Comparison of ENCODE assay signal across 8 cellular contexts in genomic region chr4:40909363-40909876, GRCh38.
DNase-seq lines count a peak whose midpoint lies in the region; ATAC-seq, FAIRE-seq and TF ChIP-seq lines count a peak whose summit lies in the region.

No MANE protein-coding gene starts in this region.

- no peaks in the 10 kb centered on the region for H3F3A ChIP-seq in smooth muscle cell (ENCODE audit: low read depth)

- no peaks in the 10 kb centered on the region for H3K9me2 ChIP-seq in OCI-LY7 (ENCODE audit: insufficient read depth, low read length)

- H3K27ac Mint-ChIP-seq in brain = peak overlapping the region in 3 of 5 experiments; percentile 52 to 89 (median 70)
- H3K27ac Mint-ChIP-seq in CD4-positive, alpha-beta T cell = no peak overlapping the region

- 17% methylated on average over 8 of the region's 8 CpGs for whole genome bisulfite sequencing in smooth muscle cell (ENCODE audit: low lambda C conversion rate)

- TF ChIP-seq CTCF in brain (conservative IDR thresholded peaks at IDR 0.05) (no peak), smooth muscle cell (IDR thresholded peaks at IDR 0.05; ENCODE audit: borderline replicate concordance, insufficient read depth, poor library complexity, severe bottlenecking) (no peak), OCI-LY7 (conservative IDR thresholded peaks at IDR 0.05; ENCODE audit: low read length) (no peak)
- TF ChIP-seq CTCF in CD4-positive, alpha-beta T cell (IDR thresholded peaks at IDR 0.05) = no peak

- H3K79me2 ChIP-seq in smooth muscle cell (ENCODE audit: low read depth) = no peaks in the 10 kb centered on the region
- no peaks in the 10 kb centered on the region for H3K79me2 ChIP-seq in OCI-LY7 (ENCODE audit: insufficient read depth, low read depth, low read length)

- POLR2A ChIA-PET in OCI-LY7 (lab: Charles Lee) = no interaction called here
- POLR2A ChIA-PET in CD4-positive, alpha-beta T cell (lab: Charles Lee) = no interaction called here

- H4K20me1 ChIP-seq in smooth muscle cell (ENCODE audit: low read depth) = no peaks in the 10 kb centered on the region
- H4K20me1 ChIP-seq in OCI-LY7 (ENCODE audit: insufficient read depth, low read length) = no peaks in the 10 kb centered on the region

- peaks cover 30% of the 10 kb centered on the region for H3K4me1 Mint-ChIP-seq in brain
- peaks cover 17% of the 10 kb centered on the region for H3K4me1 Mint-ChIP-seq in CD4-positive, alpha-beta T cell (ENCODE audit: low read depth)

- peaks cover 7% of the 10 kb centered on the region for H3K36me3 Mint-ChIP-seq in brain
- H3K36me3 Mint-ChIP-seq in CD4-positive, alpha-beta T cell (ENCODE audit: low read depth) = no peaks in the 10 kb centered on the region

- BruUV-seq in OCI-LY7 (replicated peaks; lab: Mats Ljungman, UMichigan) = no TSS peak

- DNase-seq in H54 (ENCODE audit: insufficient read length, low spot score) (peak; percentile 48), NCI-H82 (lab: John Stamatoyannopoulos, UW) (peak; percentile 38), smooth muscle cell (lab: John Stamatoyannopoulos, UW; ENCODE audit: unreplicated experiment) (no peak), OCI-LY7 (ENCODE audit: low spot score) (no peak), SIG-M5 treated with dmso at 0.1 percent for 504 hours (lab: John Stamatoyannopoulos, UW; ENCODE audit: unreplicated experiment) (no peak)
- DNase-seq in CD4-positive, alpha-beta T cell = no peak

- no peaks in the 10 kb centered on the region for H3K4me1 ChIP-seq in smooth muscle cell (ENCODE audit: low read depth)
- H3K4me1 ChIP-seq in OCI-LY7 (ENCODE audit: insufficient read depth, low read length, poor library complexity, severe bottlenecking) = peaks cover 5% of the 10 kb centered on the region

- H3K36me3 ChIP-seq in smooth muscle cell (ENCODE audit: low read depth) = no peaks in the 10 kb centered on the region
- H3K36me3 ChIP-seq in OCI-LY7 (ENCODE audit: insufficient read depth, low read length) = no peaks in the 10 kb centered on the region

- H3K4me3 ChIP-seq in smooth muscle cell (no peak overlapping the region), OCI-LY7 (ENCODE audit: low read depth, low read length, poor library complexity, severe bottlenecking) (no peak overlapping the region)

- no peak for TF ChIP-seq POLR2A in H54 (IDR thresholded peaks at IDR 0.05; ENCODE audit: low read depth, low read length)

- H3K9ac ChIP-seq in smooth muscle cell (ENCODE audit: low read depth) = peak overlapping the region; percentile 52

- H3K9me3 ChIP-seq in smooth muscle cell (replicated peaks; ENCODE audit: low read depth) (no peaks in the 10 kb centered on the region), OCI-LY7 (ENCODE audit: low read length) (no peaks in the 10 kb centered on the region)
- H3K9me3 ChIP-seq in CD4-positive, alpha-beta T cell (ENCODE audit: control insufficient read depth, low read length) = no peaks in the 10 kb centered on the region

- H2AFZ ChIP-seq in smooth muscle cell (ENCODE audit: low read depth) = no peak overlapping the region
- H2AFZ ChIP-seq in OCI-LY7 (ENCODE audit: low read length) = no peak overlapping the region

- H3K4me3 Mint-ChIP-seq in brain = no peak overlapping the region
- no peak overlapping the region for H3K4me3 Mint-ChIP-seq in CD4-positive, alpha-beta T cell

- peak overlapping the region; percentile 53 for H3K4me2 ChIP-seq in smooth muscle cell
- no peak overlapping the region for H3K4me2 ChIP-seq in OCI-LY7 (ENCODE audit: low read length)

- peaks cover 3% of the 10 kb centered on the region for H3K27me3 Mint-ChIP-seq in brain
- no peaks in the 10 kb centered on the region for H3K27me3 Mint-ChIP-seq in CD4-positive, alpha-beta T cell

- peaks cover 0 to 5% (median 0%) of the 10 kb centered on the region in 5 experiments for H3K9me3 Mint-ChIP-seq in brain
- no peaks in the 10 kb centered on the region for H3K9me3 Mint-ChIP-seq in CD4-positive, alpha-beta T cell

- CTCF ChIA-PET in OCI-LY7 (lab: Charles Lee; ENCODE audit: unreplicated experiment) = interaction anchor here (1.2 kb wide), 1 partner anchor 349 kb away, joined by 3 read pairs; no protein-coding TSS in a partner anchor
- CTCF ChIA-PET in CD4-positive, alpha-beta T cell (lab: Charles Lee) = no interaction called here

- ATAC-seq in GM18861 (IDR thresholded peaks at IDR 0.05; ENCODE audit: unreplicated experiment) = no peak
- no peak for ATAC-seq in CD4-positive, alpha-beta T cell (ENCODE audit: poor library complexity)

- no peaks in the 10 kb centered on the region for H3K27me3 ChIP-seq in smooth muscle cell (ENCODE audit: low read depth)
- no peaks in the 10 kb centered on the region for H3K27me3 ChIP-seq in CD4-positive, alpha-beta T cell (ENCODE audit: control insufficient read depth, insufficient read depth, low read length)

- intact Hi-C loops in OCI-LY7 (cut with micrococcal nuclease; ENCODE audit: unreplicated experiment) = loop anchor here (5.0 kb wide), 1 partner anchor 753 kb away; no protein-coding TSS in a partner anchor
- intact Hi-C loops in CD4-positive, alpha-beta T cell (cut with DNase I, micrococcal nuclease) = no loop called here

- H3K27ac ChIP-seq in smooth muscle cell (ENCODE audit: low read depth) (peak overlapping the region; percentile 88), OCI-LY7 (ENCODE audit: low read depth, low read length, poor library complexity, severe bottlenecking) (no peak overlapping the region)
- no peak overlapping the region for H3K27ac ChIP-seq in CD4-positive, alpha-beta T cell (ENCODE audit: low read depth, low read length)

- no peak for FAIRE-seq in H54 (lab: Jason Lieb, UNC)

Comparison
In these comparisons a context has a peak if more than half of its experiments do, and no peak if none do; other contexts are left out.
1. DNase-seq: peak in H54 (single experiment) and NCI-H82 (single experiment); none in smooth muscle cell (single experiment), OCI-LY7 (single experiment), SIG-M5 treated with dmso at 0.1 percent for 504 hours (single experiment) and CD4-positive, alpha-beta T cell (0 of 10).